In genomic region chr6:113888493-113888892, GRCh38 we compare ENCODE assay signal across 28 cellular contexts.
"Had no signal": no experiment of that assay in that cellular context is flagged by ENCODE, and none has a peak within 500 bp of the region (broad histone marks: within the 10 kb centered on the region; RNA-seq: fewer than 3 reads in every experiment).

No MANE protein-coding gene starts in this region.

- H3K36me3 Mint-ChIP-seq: activated naive CD4-positive, alpha-beta T cell treated with anti-CD3 and anti-CD28 coated beads, Interleukin-2, amount 10 ng/mL, durations not matched to agents 7 days and 5 days; immature natural killer cell had no signal

- H3K4me3 ChIP-seq: colonic mucosa, dorsolateral prefrontal cortex, heart left ventricle, left lung, lung, right lobe of liver, thoracic aorta, uterus had no signal

- DNase-seq: activated CD4-positive, alpha-beta T cell treated with anti-CD3 and anti-CD28 coated beads for 48 hours; activated CD4-positive, alpha-beta T cell treated with anti-CD3 and anti-CD28 coated beads, Interleukin-2, amount 50 U/mL, for 48 hours; activated CD4-positive, CD25-positive, alpha-beta regulatory T cell; activated CD8-positive, alpha-beta memory T cell treated with anti-CD3 and anti-CD28 coated beads, Interleukin-2, amount 50 U/mL, for 48 hours; activated gamma-delta T cell; activated naive CD4-positive, alpha-beta T cell treated with anti-CD3 and anti-CD28 coated beads, Interleukin-2, amount 10 ng/mL, durations not matched to agents 7 days and 5 days; activated naive CD8-positive, alpha-beta T cell treated with anti-CD3 and anti-CD28 coated beads, Interleukin-2, amount 50 U/mL, for 24 hours; activated T-cell treated with anti-CD3 and anti-CD28 coated beads, Interleukin-2, amount 50 U/mL, for 24 hours; amygdala; cerebellar nuclear complex; colonic mucosa; dorsolateral prefrontal cortex; effector memory CD4-positive, alpha-beta T cell; erythroblast; heart left ventricle; hypothalamus; immature natural killer cell; left lung; posterior cingulate gyrus; right lobe of liver; stimulated activated CD4-positive, alpha-beta T cell treated with anti-CD3 and anti-CD28 coated beads, Interleukin-12 subunit alpha, Interleukin-12 subunit beta, amount 100 ng/mL, for 4 hours; stimulated activated CD4-positive, alpha-beta T cell treated with anti-CD3 and anti-CD28 coated beads, Interleukin-4, amount 100 ng/mL, for 1 hour; trophoblast cell; uterus had no signal

- H3K9me3 ChIP-seq: colonic mucosa, right lobe of liver, uterus had no signal

- H3K4me1 Mint-ChIP-seq: activated naive CD4-positive, alpha-beta T cell treated with anti-CD3 and anti-CD28 coated beads, Interleukin-2, amount 10 ng/mL, durations not matched to agents 7 days and 5 days; activated naive CD8-positive, alpha-beta T cell treated with anti-CD3 and anti-CD28 coated beads, Interleukin-2, amount 50 U/mL, for 24 hours; immature natural killer cell; nephron had no signal

- H3K9me3 Mint-ChIP-seq: activated naive CD4-positive, alpha-beta T cell treated with anti-CD3 and anti-CD28 coated beads, Interleukin-2, amount 10 ng/mL, durations not matched to agents 7 days and 5 days had no signal

- ATAC-seq: activated naive CD8-positive, alpha-beta T cell treated with anti-CD3 and anti-CD28 coated beads, Interleukin-2, amount 50 U/mL, for 24 hours; heart left ventricle; left lung; right lobe of liver had no signal

- H3K27ac Mint-ChIP-seq: activated naive CD4-positive, alpha-beta T cell treated with anti-CD3 and anti-CD28 coated beads, Interleukin-2, amount 10 ng/mL, durations not matched to agents 7 days and 5 days; activated naive CD8-positive, alpha-beta T cell treated with anti-CD3 and anti-CD28 coated beads, Interleukin-2, amount 50 U/mL, for 24 hours; activated T-cell treated with anti-CD3 and anti-CD28 coated beads, Interleukin-2, amount 50 U/mL, for 24 hours; immature natural killer cell; nephron; stimulated activated naive CD8-positive, alpha-beta T cell treated with anti-CD3 and anti-CD28 coated beads, Interleukin-15, Interleukin-2, amounts not matched to agents 100 ng/mL and 50 ng/mL, for 24 hours had no signal

- H3K4me1 ChIP-seq: colonic mucosa, heart left ventricle, left lung, right lobe of liver, uterus had no signal

- H3K27me3 ChIP-seq: colonic mucosa, dorsolateral prefrontal cortex, heart left ventricle, left lung, right lobe of liver, uterus had no signal

- H3K4me3 Mint-ChIP-seq: activated naive CD4-positive, alpha-beta T cell treated with anti-CD3 and anti-CD28 coated beads, Interleukin-2, amount 10 ng/mL, durations not matched to agents 7 days and 5 days; activated naive CD8-positive, alpha-beta T cell treated with anti-CD3 and anti-CD28 coated beads, Interleukin-2, amount 50 U/mL, for 24 hours; activated T-cell treated with anti-CD3 and anti-CD28 coated beads, Interleukin-2, amount 50 U/mL, for 24 hours; immature natural killer cell; nephron; stimulated activated naive CD8-positive, alpha-beta T cell treated with anti-CD3 and anti-CD28 coated beads, Interleukin-15, Interleukin-2, amounts not matched to agents 100 ng/mL and 50 ng/mL, for 24 hours had no signal

- H3K27ac ChIP-seq: colonic mucosa, dorsolateral prefrontal cortex, heart left ventricle, left lung, right lobe of liver, thoracic aorta, uterus had no signal

- H3K36me3 ChIP-seq: colonic mucosa, heart left ventricle, left lung, right lobe of liver, thoracic aorta, uterus had no signal
